21 cellular contexts compared by ENCODE assay signal in genomic region chr15:98232761-98233160, GRCh38.
"Had no signal": no experiment of that assay in that cellular context is flagged by ENCODE, and none has a peak within 500 bp of the region (broad histone marks: within the 10 kb centered on the region; RNA-seq: fewer than 3 reads in every experiment).

No MANE protein-coding gene starts in this region.

- DNase-seq: effector memory CD8-positive, alpha-beta T cell; gastrocnemius medialis; heart right ventricle; islet precursor cell; left lung; mesendoderm; naive thymus-derived CD4-positive, alpha-beta T cell; psoas muscle; retina; spleen; stimulated activated CD4-positive, alpha-beta T cell treated with anti-CD3 and anti-CD28 coated beads, Interleukin-15, amount 100 ng/mL, for 24 hours; stimulated activated CD4-positive, alpha-beta T cell treated with anti-CD3 and anti-CD28 coated beads, Interleukin-1b, Interleukin-23, amount 100 ng/mL, for 48 hours; stimulated activated CD4-positive, alpha-beta T cell treated with anti-CD3 and anti-CD28 coated beads, Interleukin-4, amount 100 ng/mL, for 24 hours; stimulated activated naive CD8-positive, alpha-beta T cell treated with anti-CD3 and anti-CD28 coated beads, Interleukin-15, amount 100 ng/mL, for 72 hours; testis; upper lobe of right lung had no signal

- H3K27ac ChIP-seq: gastrocnemius medialis, heart right ventricle, left lung, neutrophil, psoas muscle, spleen, testis, tibial nerve, upper lobe of right lung, vagina had no signal

- H3K4me1 ChIP-seq: gastrocnemius medialis, heart right ventricle, left lung, psoas muscle, spleen, testis, tibial nerve, upper lobe of right lung, vagina had no signal

- ATAC-seq: effector memory CD8-positive, alpha-beta T cell; gastrocnemius medialis; heart right ventricle; left lung; naive thymus-derived CD4-positive, alpha-beta T cell; psoas muscle; sciatic nerve; stimulated activated memory B cell treated with anti-CD40 and anti-IgM and Interleukin-4, amounts not matched to agents 10 μg/mL and 1 μg/mL and 100 μg/mL, for 72 hours; stimulated activated naive CD8-positive, alpha-beta T cell treated with anti-CD3 and anti-CD28 coated beads, Interleukin-15, amount 100 ng/mL, for 72 hours; upper lobe of right lung had no signal

- H3K27me3 ChIP-seq: gastrocnemius medialis, left lung, testis, tibial nerve, upper lobe of right lung, vagina had no signal
